8 cellular contexts compared by ENCODE assay signal in genomic region chr12:100348657-100349454, GRCh38. TPM values are rescaled to one million over a fixed set of nuclear protein-coding genes. Genes with fewer than 3 reads are reported as not detected.
DNase-seq lines count a peak whose midpoint lies in the region; ATAC-seq and TF ChIP-seq lines count a peak whose summit lies in the region.

No MANE protein-coding gene starts in this region.

- no peaks in the 10 kb centered on the region for H3K79me2 ChIP-seq in Loucy (ENCODE audit: insufficient read depth, low read length)

- H3K4me1 Mint-ChIP-seq in WTC11 (peaks cover 5% of the 10 kb centered on the region; the same call in 1 of the 2 replicates), Calu3 (ENCODE audit: low read depth, unreplicated experiment) (no peaks in the 10 kb centered on the region)

- no peaks in the 10 kb centered on the region for H3K36me3 Mint-ChIP-seq in WTC11
- H3K36me3 Mint-ChIP-seq in Calu3 (ENCODE audit: insufficient read depth, unreplicated experiment), result no peaks in the 10 kb centered on the region

- H3K4me2 ChIP-seq in Loucy (ENCODE audit: low read depth, low read length, poor library complexity, severe bottlenecking), result no peak overlapping the region

- H3K4me3 ChIP-seq in Loucy (ENCODE audit: low read length, poor library complexity, severe bottlenecking) (no peak overlapping the region), liver (ENCODE audit: low read depth in 1 of 3, low read length in 3 of 3) (no peak overlapping the region)

- no peaks in the 10 kb centered on the region for H4K20me1 ChIP-seq in Loucy (ENCODE audit: insufficient read depth, low read length, poor library complexity, severe bottlenecking)

- H3K9me3 ChIP-seq in Loucy (ENCODE audit: insufficient read depth, low read depth, low read length), result no peaks in the 10 kb centered on the region
- H3K9me3 ChIP-seq in liver (ENCODE audit: control insufficient read depth in 4 of 4, low read length in 3 of 4), result no peaks in the 10 kb centered on the region

- CTCF ChIA-PET in WTC11 (lab: Charles Lee), result interaction anchor here (0.6 to 5.2 kb wide), 10 partner anchors 8 to 323 kb away, joined by 3 to 72 read pairs (median 6); partner anchors contain the start of gene SLC17A8
- CTCF ChIA-PET in Calu3 (lab: Charles Lee), result interaction anchor here (0.7 to 1.6 kb wide), 5 partner anchors 9 to 207 kb away, joined by 3 to 4 read pairs (median 4); no protein-coding TSS in a partner anchor

- peak; percentile 77 for DNase-seq in DMS53 treated with DMSO at 0.1 percent for 48 hours (lab: John Stamatoyannopoulos, UW; ENCODE audit: unreplicated experiment)
- DNase-seq in WTC11 (ENCODE audit: low spot score), result no peak
- no peak for DNase-seq in stimulated activated CD4-positive, alpha-beta T cell treated with anti-CD3 and anti-CD28 coated beads, Interleukin-2, amount 100 ng/mL, for 48 hours
- DNase-seq in Calu3, result no peak

- POLR2A ChIA-PET in WTC11 (lab: Charles Lee), result no interaction called here

- intact Hi-C loops in Calu3 (cut with micrococcal nuclease; ENCODE audit: unreplicated experiment), result loop anchor here (1.0 to 5.0 kb wide), 5 partner anchors 43 to 392 kb away; no protein-coding TSS in a partner anchor

- no peak overlapping the region for H3K27ac ChIP-seq in liver (ENCODE audit: low read depth in 1 of 2, low read length in 2 of 2)

- peaks cover 3% of the 10 kb centered on the region; the same call in 1 of the 2 replicates for H3K9me3 Mint-ChIP-seq in WTC11
- H3K9me3 Mint-ChIP-seq in Calu3 (ENCODE audit: low read depth, unreplicated experiment), result no peaks in the 10 kb centered on the region

- H3K9ac ChIP-seq in Loucy (ENCODE audit: low read depth, low read length, poor library complexity, severe bottlenecking) (no peak overlapping the region), liver (ENCODE audit: low read depth in 1 of 2, low read length in 2 of 2) (no peak overlapping the region)

- ATAC-seq in WTC11, result peak; percentile 52
- ATAC-seq in GM19324 (IDR thresholded peaks at IDR 0.05; ENCODE audit: low FRiP score, unreplicated experiment), result no peak
- ATAC-seq in GM18907 (IDR thresholded peaks at IDR 0.05; ENCODE audit: unreplicated experiment), result no peak

- H3K4me3 Mint-ChIP-seq in WTC11, result no peak overlapping the region
- H3K4me3 Mint-ChIP-seq in Calu3 (ENCODE audit: low read depth, unreplicated experiment), result no peak overlapping the region

- peak; percentile 81 to 82 for TF ChIP-seq RAD21 in liver (IDR thresholded peaks at IDR 0.05)

- no peak overlapping the region for H3K27ac Mint-ChIP-seq in WTC11
- no peak overlapping the region for H3K27ac Mint-ChIP-seq in Calu3 (ENCODE audit: unreplicated experiment)

- peak; percentile 59 for TF ChIP-seq CTCF in Loucy (conservative IDR thresholded peaks at IDR 0.05; ENCODE audit: low read length)
- TF ChIP-seq CTCF in WTC11 (IDR thresholded peaks at IDR 0.05), result peak; percentile 24; the same call in 1 of the 2 replicates
- TF ChIP-seq CTCF in liver (IDR thresholded peaks at IDR 0.05; ENCODE audit: low read depth, low read length, missing input control), result peak; percentile 42
- TF ChIP-seq CTCF in Calu3 (IDR thresholded peaks at IDR 0.05; ENCODE audit: unreplicated experiment), result no peak

- BruUV-seq in Calu3 (replicated peaks; lab: Mats Ljungman, UMichigan), result no TSS peak

- H3K4me1 ChIP-seq in Loucy (ENCODE audit: insufficient read depth, low read length, poor library complexity, severe bottlenecking) (no peaks in the 10 kb centered on the region), liver (ENCODE audit: control insufficient read depth in 4 of 4, insufficient read depth in 4 of 4, low read length in 3 of 4) (no peaks in the 10 kb centered on the region)

- H3K27me3 ChIP-seq in Loucy (ENCODE audit: insufficient read depth, low read length, poor library complexity, severe bottlenecking), result no peaks in the 10 kb centered on the region
- peaks cover 0 to 4% (median 0%) of the 10 kb centered on the region in 4 donors for H3K27me3 ChIP-seq in liver (ENCODE audit: control insufficient read depth in 4 of 4, insufficient read depth in 4 of 4, low read length in 3 of 4)

- no peaks in the 10 kb centered on the region for H3K36me3 ChIP-seq in Loucy (ENCODE audit: insufficient read depth, low read length)
- H3K36me3 ChIP-seq in liver (ENCODE audit: control insufficient read depth in 4 of 4, insufficient read depth in 3 of 4, low read depth in 1 of 4, low read length in 3 of 4), result no peaks in the 10 kb centered on the region

- no peaks in the 10 kb centered on the region for H3F3A ChIP-seq in Loucy (ENCODE audit: low read depth)

- H2AFZ ChIP-seq in Loucy (ENCODE audit: low read length), result no peak overlapping the region

- WGBS in liver, result 73% methylated on average over 7 of the region's 7 CpGs

- no peaks in the 10 kb centered on the region for H3K9me2 ChIP-seq in Loucy (replicated peaks; ENCODE audit: low read depth, low read length)

- H3K27me3 Mint-ChIP-seq in WTC11 (ENCODE audit: low read depth) (no peaks in the 10 kb centered on the region), Calu3 (ENCODE audit: unreplicated experiment) (no peaks in the 10 kb centered on the region)

TF ChIP-seq in WTC11, 78 proteins besides CTCF, POLR2A, EP300 and RAD21 (continues in another document):
- TF ChIP-seq MYBL2 (CRISPR knock-in tag; IDR thresholded peaks at IDR 0.05) (no peak), ZNF423 (CRISPR knock-in tag; IDR thresholded peaks at IDR 0.05) (no peak), NR2C2 (CRISPR knock-in tag; IDR thresholded peaks at IDR 0.05) (no peak), NFATC4 (CRISPR knock-in tag; IDR thresholded peaks at IDR 0.05) (no peak), AFF4 (CRISPR knock-in tag; IDR thresholded peaks at IDR 0.05; ENCODE audit: borderline replicate concordance) (no peak), RORB (CRISPR knock-in tag; IDR thresholded peaks at IDR 0.05) (no peak), SMAD3 (CRISPR knock-in tag; IDR thresholded peaks at IDR 0.05; ENCODE audit: borderline replicate concordance) (no peak)

TF ChIP-seq in liver, 16 proteins besides CTCF, POLR2A, EP300 and RAD21 (continues in another document):
- TF ChIP-seq HNF4A (conservative IDR thresholded peaks at IDR 0.05), result no peak
- no peak for TF ChIP-seq FOXA1 (IDR thresholded peaks at IDR 0.05)
- TF ChIP-seq GABPA (IDR thresholded peaks at IDR 0.05 in 1 of 2, conservative IDR thresholded peaks at IDR 0.05 in 1 of 2), result no peak
- no peak for TF ChIP-seq HNF4G (IDR thresholded peaks at IDR 0.05)
- no peak for TF ChIP-seq TAF1 (conservative IDR thresholded peaks at IDR 0.05)
- no peak for TF ChIP-seq JUND (IDR thresholded peaks at IDR 0.05)
- TF ChIP-seq EGR1 (IDR thresholded peaks at IDR 0.05; ENCODE audit: low read depth in 2 of 2), result no peak
- TF ChIP-seq REST (IDR thresholded peaks at IDR 0.05), result no peak
- no peak for TF ChIP-seq YY1 (IDR thresholded peaks at IDR 0.05)
- TF ChIP-seq ATF3 (IDR thresholded peaks at IDR 0.05), result no peak
- no peak for TF ChIP-seq RXRA (IDR thresholded peaks at IDR 0.05)
- TF ChIP-seq NR2F2 (IDR thresholded peaks at IDR 0.05), result no peak
- no peak for TF ChIP-seq SP1 (IDR thresholded peaks at IDR 0.05)
- TF ChIP-seq ZBTB33 (IDR thresholded peaks at IDR 0.05), result no peak
- no peak for TF ChIP-seq MAX (IDR thresholded peaks at IDR 0.05)

RNA-seq across cellular contexts. Expression of gene SLC17A8, which starts 8.0 kb away (rescaled TPM):
- total RNA-seq in WTC11 (2021) (0.05 to 0.26 TPM in 2 of 3 replicates, not detected in the other), liver (1 to 10 TPM in 1 of 2 donors, under 1 TPM in 1; 0.08 to 3.9 TPM), Calu3 (2022) (not detected in 2 replicates)
- under 1 TPM; 0.20 to 0.29 TPM for polyA plus RNA-seq in liver
